Comparison of ENCODE assay signal across 8 cellular contexts in genomic region chrX:54495814-54496516, GRCh38. TPM values are rescaled to one million over a fixed set of nuclear protein-coding genes. Genes with fewer than 3 reads are reported as not detected.
DNase-seq lines count a peak whose midpoint lies in the region; ATAC-seq, FAIRE-seq and TF ChIP-seq lines count a peak whose summit lies in the region.
"Had no signal": no experiment of that assay in that cellular context is flagged by ENCODE, and none has a peak within 500 bp of the region (broad histone marks: within the 10 kb centered on the region; RNA-seq: fewer than 3 reads in every experiment).

FGD1 (minus strand) TSS chrX:54496234; CDS start chrX:54495432, 802 bp downstream.

- no peak for FAIRE-seq in GM19239 (lab: Jason Lieb, UNC)
- FAIRE-seq: islet of Langerhans had no signal

- ATAC-seq in stimulated activated effector memory CD8-positive, alpha-beta T cell treated with anti-CD3 and anti-CD28 coated beads, Interleukin-12 subunit alpha, Interleukin-12 subunit beta, amount 100 ng/mL, for 72 hours: peak; percentile 53
- no peak for ATAC-seq in GM21360 (IDR thresholded peaks at IDR 0.05; ENCODE audit: unreplicated experiment)

- peak; percentile 38 for DNase-seq in GM19239 (ENCODE audit: insufficient read length, low spot score)
- DNase-seq in NCI-H226: peak; percentile 16
- peak; percentile 7 to 10 for DNase-seq in activated CD8-positive, alpha-beta memory T cell treated with anti-CD3 and anti-CD28 coated beads for 4 hours (ENCODE audit: low read depth in 2 of 2)
- DNase-seq in epithelial cell of proximal tubule (ENCODE audit: low read depth): no peak
- DNase-seq in midbrain (lab: John Stamatoyannopoulos, UW): peak; percentile 46
- DNase-seq in stimulated activated effector memory CD8-positive, alpha-beta T cell treated with anti-CD3 and anti-CD28 coated beads, Interleukin-12 subunit alpha, Interleukin-12 subunit beta, amount 100 ng/mL, for 72 hours (ENCODE audit: low spot score in 2 of 2): peak in 1 of 2 donors; percentile 47

- H3K27ac Mint-ChIP-seq in stimulated activated effector memory CD8-positive, alpha-beta T cell treated with anti-CD3 and anti-CD28 coated beads, Interleukin-12 subunit alpha, Interleukin-12 subunit beta, amount 100 ng/mL, for 72 hours: no peak within 1 kb of the TSS

- H3K4me3 Mint-ChIP-seq in stimulated activated effector memory CD8-positive, alpha-beta T cell treated with anti-CD3 and anti-CD28 coated beads, Interleukin-12 subunit alpha, Interleukin-12 subunit beta, amount 100 ng/mL, for 72 hours: peak within 1 kb of the TSS; percentile 56

- no peak for TF ChIP-seq CTCF in epithelial cell of proximal tubule (conservative IDR thresholded peaks at IDR 0.05; ENCODE audit: low read depth, low read length)

- H3K9me3 Mint-ChIP-seq in stimulated activated effector memory CD8-positive, alpha-beta T cell treated with anti-CD3 and anti-CD28 coated beads, Interleukin-12 subunit alpha, Interleukin-12 subunit beta, amount 100 ng/mL, for 72 hours: no peaks in the 10 kb centered on the region

- peak within 1 kb of the TSS; percentile 64 for H3K4me3 ChIP-seq in epithelial cell of proximal tubule (ENCODE audit: low read depth, low read length)

- peaks cover 8% of the 10 kb centered on the region for H3K4me1 Mint-ChIP-seq in stimulated activated effector memory CD8-positive, alpha-beta T cell treated with anti-CD3 and anti-CD28 coated beads, Interleukin-12 subunit alpha, Interleukin-12 subunit beta, amount 100 ng/mL, for 72 hours

- no peaks in the 10 kb centered on the region for H3K36me3 Mint-ChIP-seq in stimulated activated effector memory CD8-positive, alpha-beta T cell treated with anti-CD3 and anti-CD28 coated beads, Interleukin-12 subunit alpha, Interleukin-12 subunit beta, amount 100 ng/mL, for 72 hours

RNA-seq across cellular contexts. Expression of gene FGD1, which starts in this region (rescaled TPM):
- 10.2 and 10.3 TPM in 2 replicates for total RNA-seq in epithelial cell of proximal tubule
